Comparison of ENCODE assay signal across 8 cellular contexts in the genomic region with DNA sequence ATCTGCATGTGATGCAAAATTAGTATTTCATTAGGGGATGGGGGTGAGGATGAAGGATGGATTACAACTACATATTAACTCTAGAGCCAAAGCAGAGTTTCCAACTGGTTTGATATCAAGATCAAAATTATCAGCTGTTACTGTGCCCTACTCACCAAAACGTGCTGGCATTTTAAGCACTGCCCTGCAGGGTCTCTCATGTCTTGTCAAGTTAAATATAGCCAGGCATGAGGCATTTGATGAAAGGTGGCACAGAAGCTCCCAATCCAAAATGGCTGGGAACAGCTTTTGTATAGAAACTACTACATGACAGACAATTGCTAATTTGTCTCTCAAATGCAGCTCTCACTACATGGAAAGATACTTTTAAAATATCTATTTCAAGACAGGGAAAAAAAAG.
"Had no signal": no experiment of that assay in that cellular context is flagged by ENCODE, and none has a peak within 500 bp of the region (broad histone marks: within the 10 kb centered on the region; RNA-seq: fewer than 3 reads in every experiment).

No MANE protein-coding gene starts in this region.

- H3K4me1 ChIP-seq: HAP-1 had no signal

- H3K27ac ChIP-seq: GM23248 had no signal

- ATAC-seq: HCT116, K562 had no signal

- H3K9me3 ChIP-seq: HAP-1 had no signal

- DNase-seq: GM23248, GOT3, H7, HFFc6, IMR-90 had no signal

- H3K4me3 ChIP-seq: GM23248, HAP-1, K562 had no signal
